ENCODE assay signal across 27 cellular contexts in genomic region chr12:68842784-68843567, GRCh38. TPM values are rescaled to one million over a fixed set of nuclear protein-coding genes. Genes with fewer than 3 reads are reported as not detected.
DNase-seq lines count a peak whose midpoint lies in the region; ATAC-seq, FAIRE-seq and TF ChIP-seq lines count a peak whose summit lies in the region.
"Had no signal": no experiment of that assay in that cellular context is flagged by ENCODE, and none has a peak within 500 bp of the region (broad histone marks: within the 10 kb centered on the region; RNA-seq: fewer than 3 reads in every experiment).

No MANE protein-coding gene starts in this region.

- H3K36me3 ChIP-seq in endothelial cell of umbilical vein (ENCODE audit: control insufficient read depth in 2 of 2, extremely low read depth in 1 of 2, insufficient read depth in 2 of 2, low read length in 2 of 2) = peaks cover 20 to 33% of the 10 kb centered on the region in 2 experiments

- dilution Hi-C loops in endothelial cell of umbilical vein (cut with MboI; ENCODE audit: extremely low pct_ligation_motif_present, low sequenced_read_pairs) = no loop called here

- H3K27ac Mint-ChIP-seq in activated naive CD8-positive, alpha-beta T cell = peak overlapping the region; percentile 25
- no peak overlapping the region for H3K27ac Mint-ChIP-seq in activated naive CD8-positive, alpha-beta T cell treated with anti-CD3 and anti-CD28 coated beads, Interleukin-2, amount 50 U/mL, for 24 hours
- H3K27ac Mint-ChIP-seq: GM23338, H9, HFFc6 had no signal

- TF ChIP-seq CTCF in endothelial cell of umbilical vein (IDR thresholded peaks at IDR 0.05; ENCODE audit: extremely low read depth in 1 of 2, insufficient read depth in 1 of 2, low read depth in 1 of 2, low read length in 2 of 2) = no peak

- peaks cover 3% of the 10 kb centered on the region for H3K4me1 Mint-ChIP-seq in activated naive CD8-positive, alpha-beta T cell (ENCODE audit: low read depth)
- H3K4me1 Mint-ChIP-seq in activated naive CD8-positive, alpha-beta T cell treated with anti-CD3 and anti-CD28 coated beads, Interleukin-2, amount 50 U/mL, for 24 hours = no peaks in the 10 kb centered on the region
- H3K4me1 Mint-ChIP-seq: GM23338, H9 had no signal

- no peak for ATAC-seq in activated naive CD8-positive, alpha-beta T cell treated with anti-CD3 and anti-CD28 coated beads, Interleukin-2, amount 50 U/mL, for 24 hours
- ATAC-seq: CD8-positive, alpha-beta T cell; GM23338; Right ventricle myocardium inferior had no signal

- intact Hi-C loops in endothelial cell of umbilical vein (cut with micrococcal nuclease) = no loop called here

- FAIRE-seq in endothelial cell of umbilical vein (lab: Jason Lieb, UNC) = no peak
- FAIRE-seq: HTR-8/SVneo had no signal

- peaks cover 15% of the 10 kb centered on the region for H3K36me3 Mint-ChIP-seq in activated naive CD8-positive, alpha-beta T cell
- peaks cover 47% of the 10 kb centered on the region for H3K36me3 Mint-ChIP-seq in activated naive CD8-positive, alpha-beta T cell treated with anti-CD3 and anti-CD28 coated beads, Interleukin-2, amount 50 U/mL, for 24 hours (ENCODE audit: low read depth)

- H3K27me3 ChIP-seq in endothelial cell of umbilical vein (ENCODE audit: control insufficient read depth in 2 of 2, insufficient read depth in 2 of 2, low read length in 2 of 2) = no peaks in the 10 kb centered on the region
- H3K27me3 ChIP-seq: SJCRH30 had no signal

- no TSS peak for BruUV-seq in endothelial cell of umbilical vein (replicated peaks; lab: Mats Ljungman, UMichigan)

- in situ Hi-C loops in KBM-7 (cut with MboI; ENCODE audit: low pct_unique_long_range_greater_than_20kb, low sequenced_read_pairs) = no loop called here

- H3K9me1 ChIP-seq in endothelial cell of umbilical vein (replicated peaks; ENCODE audit: control insufficient read depth, extremely low read depth, insufficient read depth, low read length) = no peaks in the 10 kb centered on the region

- peaks cover 2% of the 10 kb centered on the region for H3K79me2 ChIP-seq in endothelial cell of umbilical vein (ENCODE audit: control insufficient read depth, insufficient read depth, low read length)

- no peak overlapping the region for H3K4me3 Mint-ChIP-seq in activated naive CD8-positive, alpha-beta T cell
- H3K4me3 Mint-ChIP-seq in activated naive CD8-positive, alpha-beta T cell treated with anti-CD3 and anti-CD28 coated beads, Interleukin-2, amount 50 U/mL, for 24 hours = no peak overlapping the region
- H3K4me3 Mint-ChIP-seq: CD8-positive, alpha-beta T cell; GM23338; H9 had no signal

- peaks cover 10% of the 10 kb centered on the region for H4K20me1 ChIP-seq in endothelial cell of umbilical vein (replicated peaks; ENCODE audit: control insufficient read depth, extremely low read depth, insufficient read depth, low read length)

- no peaks in the 10 kb centered on the region for H3K27me3 Mint-ChIP-seq in activated naive CD8-positive, alpha-beta T cell
- H3K27me3 Mint-ChIP-seq in activated naive CD8-positive, alpha-beta T cell treated with anti-CD3 and anti-CD28 coated beads, Interleukin-2, amount 50 U/mL, for 24 hours = no peaks in the 10 kb centered on the region

- POLR2A ChIA-PET in endothelial cell of umbilical vein (lab: Charles Lee) = no interaction called here

- H3K4me2 ChIP-seq in endothelial cell of umbilical vein (ENCODE audit: insufficient read depth, low read length) = no peak overlapping the region
- H3K4me2 ChIP-seq: GM23338, KMS-11, PC-9 had no signal

- H3K9me3 Mint-ChIP-seq in activated naive CD8-positive, alpha-beta T cell (ENCODE audit: low read depth) = no peaks in the 10 kb centered on the region
- H3K9me3 Mint-ChIP-seq in activated naive CD8-positive, alpha-beta T cell treated with anti-CD3 and anti-CD28 coated beads, Interleukin-2, amount 50 U/mL, for 24 hours = no peaks in the 10 kb centered on the region
- H3K9me3 Mint-ChIP-seq: CD8-positive, alpha-beta T cell; GM23338; H9 had no signal

- DNase-seq in activated naive CD8-positive, alpha-beta T cell treated with anti-CD3 and anti-CD28 coated beads, Interleukin-2, amount 50 U/mL, for 24 hours = no peak
- peak; percentile 39 for DNase-seq in KBM-7
- no peak for DNase-seq in endothelial cell of umbilical vein (ENCODE audit: low read depth, low spot score)
- DNase-seq in mucosa of gallbladder (ENCODE audit: low spot score) = no peak
- no peak for DNase-seq in stimulated activated CD4-positive, alpha-beta T cell treated with anti-CD3 and anti-CD28 coated beads, Interleukin-12 subunit alpha, Interleukin-12 subunit beta, amount 100 ng/mL, for 4 hours
- no peak for DNase-seq in NCI-H510A treated with DMSO at 0.1 percent for 48 hours (lab: John Stamatoyannopoulos, UW)
- DNase-seq: CD8-positive, alpha-beta T cell; DMS 273 treated with DMSO at 0.1 percent for 48 hours; DMS79; EL; GDM1; H9; HFFc6; MM.1S; NCI-H2029; NCI-H446; NCI-H526; NCI-H82; NK-92 treated with Interleukin-12 subunit alpha and Interleukin-12 subunit beta, amount 100 ng/mL, for 24 hours; PC-9; SJCRH30 had no signal

- no peak overlapping the region for H3K27ac ChIP-seq in endothelial cell of umbilical vein (ENCODE audit: insufficient read depth, low read depth, low read length)
- H3K27ac ChIP-seq: C4-2B, KMS-11, PC-9, SJCRH30 had no signal

- no peak overlapping the region for H2AFZ ChIP-seq in endothelial cell of umbilical vein (ENCODE audit: low read depth, low read length)
- H2AFZ ChIP-seq: GM23338, PC-9 had no signal

- no peaks in the 10 kb centered on the region for H3K9me3 ChIP-seq in endothelial cell of umbilical vein (replicated peaks; ENCODE audit: control insufficient read depth, insufficient read depth, low read length)
- H3K9me3 ChIP-seq: SJCRH30 had no signal

- TF ChIP-seq POLR2A in endothelial cell of umbilical vein (IDR thresholded peaks at IDR 0.05; ENCODE audit: low read depth, low read length) = peak; percentile 50

- no peak overlapping the region for H3K9ac ChIP-seq in endothelial cell of umbilical vein (replicated peaks; ENCODE audit: extremely low read depth, insufficient read depth, low read length)
- H3K9ac ChIP-seq: KMS-11 had no signal

- CTCF ChIA-PET in endothelial cell of umbilical vein (lab: Charles Lee) = interaction anchor here (2.3 to 3.1 kb wide), 2 partner anchors 12 to 13 kb away, joined by 8 to 20 read pairs; no protein-coding TSS in a partner anchor

- no peak overlapping the region for H3K4me3 ChIP-seq in endothelial cell of umbilical vein (replicated peaks in 1 of 3; ENCODE audit: insufficient read depth in 1 of 3, low read depth in 1 of 3, low read length in 3 of 3)
- H3K4me3 ChIP-seq: GM23338, PC-9, SJCRH30 had no signal

- no peaks in the 10 kb centered on the region for H3K4me1 ChIP-seq in endothelial cell of umbilical vein (ENCODE audit: control insufficient read depth, extremely low read depth, insufficient read depth, low read length)
- H3K4me1 ChIP-seq: SJCRH30 had no signal

TF ChIP-seq in endothelial cell of umbilical vein, 7 proteins besides CTCF, POLR2A, EP300 and RAD21:
- TF ChIP-seq GATA2 (IDR thresholded peaks at IDR 0.05; ENCODE audit: insufficient read depth, insufficient read length, low read depth, low read length) = no peak
- TF ChIP-seq MYC (IDR thresholded peaks at IDR 0.05; ENCODE audit: low read depth, low read length) = no peak
- TF ChIP-seq JUN (IDR thresholded peaks at IDR 0.05; ENCODE audit: borderline replicate concordance, insufficient read depth, insufficient read length, low read depth) = no peak
TF ChIP-seq in endothelial cell of umbilical vein: peak in this region for 0.

RNA-seq across cellular contexts. Expression of gene MDM2, which starts 35.0 kb away (rescaled TPM):
- total RNA-seq in endothelial cell of umbilical vein = 270 and 276 TPM in 2 replicates
- 12.2 and 16.7 TPM in 2 replicates for polyA plus RNA-seq in endothelial cell of umbilical vein
- polyA plus RNA-seq in endothelial cell of umbilical vein (2011; cell fraction: cytosol; rRNA removed) = 19.5 and 20.9 TPM in 2 replicates
- polyA plus RNA-seq in endothelial cell of umbilical vein (2011; cell fraction: nucleus; rRNA removed) = 92.1 and 112 TPM in 2 replicates
- 88.0 and 129 TPM in 2 replicates for polyA plus RNA-seq in endothelial cell of umbilical vein (2012)
- 121 and 123 TPM in 2 replicates for polyA minus RNA-seq in endothelial cell of umbilical vein
- polyA minus RNA-seq in endothelial cell of umbilical vein (2011; cell fraction: cytosol; rRNA and poly(A)+ RNA removed) = 37.3 TPM
- polyA minus RNA-seq in endothelial cell of umbilical vein (2011; cell fraction: nucleus; rRNA and poly(A)+ RNA removed) = 167 and 236 TPM in 2 replicates
- 73.2 TPM for total RNA-seq in mucosa of gallbladder
